Comparison of ENCODE assay signal across 8 cellular contexts in genomic region chr7:74656911-74657691, GRCh38. TPM values are rescaled to one million over a fixed set of nuclear protein-coding genes. Genes with fewer than 3 reads are reported as not detected.
DNase-seq lines count a peak whose midpoint lies in the region; ATAC-seq, FAIRE-seq and TF ChIP-seq lines count a peak whose summit lies in the region.

No MANE protein-coding gene starts in this region.

- H3K36me3 ChIP-seq in WERI-Rb-1 (peaks cover 38% of the 10 kb centered on the region), mammary epithelial cell (ENCODE audit: insufficient read depth, low read length) (no peaks in the 10 kb centered on the region), small intestine (ENCODE audit: control insufficient read depth in 2 of 2, insufficient read depth in 2 of 2, low read length in 2 of 2) (no peaks in the 10 kb centered on the region)

- H3K9me3 ChIP-seq in WERI-Rb-1 (ENCODE audit: severe bottlenecking): no peaks in the 10 kb centered on the region
- no peaks in the 10 kb centered on the region for H3K9me3 ChIP-seq in mammary epithelial cell (replicated peaks; ENCODE audit: insufficient read depth, low read length)
- no peaks in the 10 kb centered on the region for H3K9me3 ChIP-seq in small intestine (ENCODE audit: control insufficient read depth, low read depth)

- no peaks in the 10 kb centered on the region for H4K20me1 ChIP-seq in mammary epithelial cell (ENCODE audit: insufficient read depth, low read length)

- TF ChIP-seq CTCF in WERI-Rb-1 (IDR thresholded peaks at IDR 0.05; ENCODE audit: low read depth, low read length) (no peak), mammary epithelial cell (conservative IDR thresholded peaks at IDR 0.05 in 1 of 2, IDR thresholded peaks at IDR 0.05 in 1 of 2; ENCODE audit: extremely low read depth in 1 of 2, insufficient read depth in 1 of 2, low read depth in 1 of 2, low read length in 2 of 2) (peak in 1 of 2 donors; percentile 22)

- dilution Hi-C loops in mammary epithelial cell (cut with HindIII; ENCODE audit: low sequenced_read_pairs): no loop called here

- H3K27ac ChIP-seq in WERI-Rb-1: peak overlapping the region; percentile 100
- peak overlapping the region; percentile 87 for H3K27ac ChIP-seq in mammary epithelial cell (ENCODE audit: insufficient read depth, low read depth, low read length)
- H3K27ac ChIP-seq in small intestine (ENCODE audit: low read depth in 1 of 2, low read length in 1 of 2): peak overlapping the region; percentile 57 to 93

- peaks cover 39% of the 10 kb centered on the region for H3K4me1 ChIP-seq in mammary epithelial cell (ENCODE audit: insufficient read depth, low read length)
- H3K4me1 ChIP-seq in small intestine (ENCODE audit: control insufficient read depth in 2 of 2, insufficient read depth in 1 of 2, low read depth in 1 of 2, low read length in 1 of 2): peaks cover 0 to 4% of the 10 kb centered on the region in 2 donors

- H3K79me2 ChIP-seq in mammary epithelial cell (ENCODE audit: insufficient read depth, low read length): peaks cover 45% of the 10 kb centered on the region

- CTCF ChIA-PET in mammary epithelial cell (lab: Charles Lee; ENCODE audit: low non-redundant PET): interaction anchor here (0.6 to 0.7 kb wide), 2 partner anchors 382 to 390 kb away, joined by 5 to 25 read pairs; no protein-coding TSS in a partner anchor

- ATAC-seq in GM18873 (IDR thresholded peaks at IDR 0.05; ENCODE audit: low FRiP score, unreplicated experiment) (peak; percentile 61), HG03135 (IDR thresholded peaks at IDR 0.05; ENCODE audit: unreplicated experiment) (peak; percentile 62)

- intact Hi-C loops in mammary epithelial cell (cut with micrococcal nuclease): loop anchor here (5.0 kb wide), 2 partner anchors 75 to 240 kb away; no protein-coding TSS in a partner anchor

- peak overlapping the region; percentile 85 for H2AFZ ChIP-seq in mammary epithelial cell (ENCODE audit: low read depth, low read length)

- peak overlapping the region; percentile 93 for H3K9ac ChIP-seq in mammary epithelial cell (ENCODE audit: insufficient read depth, low read length)

- peak overlapping the region; percentile 96 for H3K4me2 ChIP-seq in mammary epithelial cell (ENCODE audit: insufficient read depth, low read depth, low read length)

- H3K27me3 ChIP-seq in WERI-Rb-1 (ENCODE audit: insufficient read depth, low read depth, severe bottlenecking) (no peaks in the 10 kb centered on the region), mammary epithelial cell (ENCODE audit: insufficient read depth, low read length) (no peaks in the 10 kb centered on the region), small intestine (ENCODE audit: control insufficient read depth in 2 of 2, insufficient read depth in 2 of 2, low read length in 2 of 2) (no peaks in the 10 kb centered on the region)

- no peak for FAIRE-seq in small intestine (lab: Jason Lieb, UNC)

- 3% methylated on average over 7 of the region's 59 CpGs for WGBS in mammary epithelial cell (ENCODE audit: low coverage, missing lambda C conversion rate)
- 0 to 1% (median 0%) methylated on average over 38 to 59 of the region's 59 CpGs for WGBS in small intestine, 3 donors

- peak overlapping the region; percentile 60 for H3K4me3 ChIP-seq in WERI-Rb-1 (ENCODE audit: low read depth, low read length)
- peak overlapping the region; percentile 82 to 90 (median 85) for H3K4me3 ChIP-seq in mammary epithelial cell (replicated peaks in 1 of 3; ENCODE audit: insufficient read depth in 1 of 3, low read depth in 2 of 3, low read length in 3 of 3)
- H3K4me3 ChIP-seq in small intestine (ENCODE audit: low read depth in 1 of 2, low read length in 2 of 2): peak overlapping the region; percentile 79 to 99

- DNase-seq in AG08395 (ENCODE audit: low spot score): peak; percentile 96
- DNase-seq in NCI-H2196 (lab: John Stamatoyannopoulos, UW; ENCODE audit: unreplicated experiment): peak; percentile 98
- DNase-seq in WERI-Rb-1: peak; percentile 99
- peak; percentile 93 for DNase-seq in mammary epithelial cell
- DNase-seq in iPS-NIHi7 (ENCODE audit: extremely low spot score): peak; percentile 93
- peak; percentile 97 for DNase-seq in small intestine

- in situ Hi-C loops in mammary epithelial cell (cut with MboI; ENCODE audit: low sequenced_read_pairs in 2 of 2): no loop called here

- no TSS peak for BruUV-seq in mammary epithelial cell (replicated peaks; lab: Mats Ljungman, UMichigan)

RNA-seq across cellular contexts. Expression of gene GTF2I, which starts 0.4 kb away (rescaled TPM):
- total RNA-seq in mammary epithelial cell: 100 to 1,000 TPM; 170 to 184 TPM
- 47.9 TPM for polyA plus RNA-seq in mammary epithelial cell
- 154 TPM for polyA minus RNA-seq in mammary epithelial cell
- polyA plus RNA-seq in small intestine: 10 to 100 TPM; 21.6 to 33.7 (median 25.9) TPM

Comparison
In these comparisons a context has a peak if more than half of its experiments do, and no peak if none do; other contexts are left out.
1. Peak in every context shown above with its lines: DNase-seq, ATAC-seq, H3K4me3 ChIP-seq and H3K27ac ChIP-seq.